8 cellular contexts compared by ENCODE assay signal in the genomic region with DNA sequence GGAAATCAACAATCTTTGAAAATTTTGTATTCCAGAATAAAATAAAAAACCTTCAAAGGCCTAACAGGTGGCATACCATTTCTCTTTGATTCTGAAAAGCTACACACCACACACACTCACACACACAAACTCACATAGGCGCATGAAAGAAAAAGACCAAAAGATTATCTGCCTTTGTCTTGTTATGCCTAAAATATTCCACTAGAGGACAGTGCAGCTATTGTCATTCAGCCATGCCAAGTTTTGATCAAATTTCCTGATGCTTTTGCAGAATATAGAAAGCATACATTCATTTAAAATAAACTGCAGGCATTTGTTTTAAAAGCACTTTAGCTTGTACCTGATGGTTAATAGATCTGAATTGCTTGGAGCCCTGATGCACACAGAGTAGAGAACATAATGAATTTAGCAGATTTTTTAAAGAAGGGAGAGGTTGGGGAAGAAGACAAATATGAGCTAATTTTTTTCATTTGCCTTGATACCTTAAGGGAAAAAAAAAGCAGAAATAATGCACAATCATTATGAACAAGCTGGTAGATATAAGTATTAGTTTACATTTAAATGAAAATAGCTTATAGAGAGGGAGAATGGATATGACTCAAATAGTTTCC.
DNase-seq lines count a peak whose midpoint lies in the region; ATAC-seq and TF ChIP-seq lines count a peak whose summit lies in the region.

No MANE protein-coding gene starts in this region.

- H3K27ac Mint-ChIP-seq in activated naive CD4-positive, alpha-beta T cell treated with anti-CD3 and anti-CD28 coated beads, Interleukin-2, amount 10 ng/mL, durations not matched to agents 7 days and 5 days, result no peak overlapping the region
- no peak overlapping the region for H3K27ac Mint-ChIP-seq in activated CD4-positive, alpha-beta T cell treated with anti-CD3 and anti-CD28 coated beads for 36 hours

- H3K27me3 Mint-ChIP-seq in activated naive CD4-positive, alpha-beta T cell treated with anti-CD3 and anti-CD28 coated beads, Interleukin-2, amount 10 ng/mL, durations not matched to agents 7 days and 5 days, result no peaks in the 10 kb centered on the region
- no peaks in the 10 kb centered on the region for H3K27me3 Mint-ChIP-seq in activated CD4-positive, alpha-beta T cell treated with anti-CD3 and anti-CD28 coated beads for 36 hours

- peak; percentile 70 to 84 (median 77) for TF ChIP-seq CTCF in breast epithelium (IDR thresholded peaks at IDR 0.05)

- TF ChIP-seq POLR2A in breast epithelium (IDR thresholded peaks at IDR 0.05), result no peak

- H3K27ac ChIP-seq in breast epithelium, result no peak overlapping the region

- intact Hi-C loops in breast epithelium (cut with DNase I; ENCODE audit: low total_unique reads), result no loop called here
- intact Hi-C loops in activated CD4-positive, alpha-beta T cell treated with anti-CD3 and anti-CD28 coated beads for 36 hours (cut with DNase I, micrococcal nuclease), result loop anchor here in 1 of 2 experiments (1.0 kb wide), 1 partner anchor 163 kb away; no protein-coding TSS in a partner anchor

- peak; percentile 79 for ATAC-seq in GM18868 (IDR thresholded peaks at IDR 0.05; ENCODE audit: unreplicated experiment)
- no peak for ATAC-seq in activated CD4-positive, alpha-beta T cell treated with anti-CD3 and anti-CD28 coated beads for 36 hours

- H3K4me1 Mint-ChIP-seq in activated naive CD4-positive, alpha-beta T cell treated with anti-CD3 and anti-CD28 coated beads, Interleukin-2, amount 10 ng/mL, durations not matched to agents 7 days and 5 days, result no peaks in the 10 kb centered on the region
- no peaks in the 10 kb centered on the region for H3K4me1 Mint-ChIP-seq in activated CD4-positive, alpha-beta T cell treated with anti-CD3 and anti-CD28 coated beads for 36 hours

- H3K36me3 Mint-ChIP-seq in activated naive CD4-positive, alpha-beta T cell treated with anti-CD3 and anti-CD28 coated beads, Interleukin-2, amount 10 ng/mL, durations not matched to agents 7 days and 5 days, result no peaks in the 10 kb centered on the region
- H3K36me3 Mint-ChIP-seq in activated CD4-positive, alpha-beta T cell treated with anti-CD3 and anti-CD28 coated beads for 36 hours (ENCODE audit: low read depth), result no peaks in the 10 kb centered on the region

- H3K9me3 ChIP-seq in breast epithelium, result no peaks in the 10 kb centered on the region

- CTCF ChIA-PET in activated naive CD4-positive, alpha-beta T cell treated with anti-CD3 and anti-CD28 coated beads, Interleukin-2, amount 10 ng/mL, durations not matched to agents 7 days and 5 days (lab: Charles Lee), result interaction anchor here (1.2 to 1.3 kb wide), 2 partner anchors 9 to 28 kb away, joined by 3 to 6 read pairs; no protein-coding TSS in a partner anchor
- CTCF ChIA-PET in activated CD4-positive, alpha-beta T cell treated with anti-CD3 and anti-CD28 coated beads for 36 hours (lab: Charles Lee), result interaction anchor here (0.7 to 1.4 kb wide), 7 partner anchors 10 to 1466 kb away, joined by 3 to 5 read pairs (median 3); no protein-coding TSS in a partner anchor

- no peaks in the 10 kb centered on the region for H3K4me1 ChIP-seq in breast epithelium

- H3K4me3 Mint-ChIP-seq in activated naive CD4-positive, alpha-beta T cell treated with anti-CD3 and anti-CD28 coated beads, Interleukin-2, amount 10 ng/mL, durations not matched to agents 7 days and 5 days, result no peak overlapping the region
- no peak overlapping the region for H3K4me3 Mint-ChIP-seq in activated CD4-positive, alpha-beta T cell treated with anti-CD3 and anti-CD28 coated beads for 36 hours

- no peaks in the 10 kb centered on the region for H3K36me3 ChIP-seq in breast epithelium

- DNase-seq in AG08396 (ENCODE audit: low spot score) (peak; percentile 3), NCI-H2107 treated with DMSO at 0.1 percent for 48 hours (lab: John Stamatoyannopoulos, UW; ENCODE audit: unreplicated experiment) (peak; percentile 69), breast epithelium (ENCODE audit: low spot score in 2 of 2) (no peak), midbrain (lab: John Stamatoyannopoulos, UW) (peak; percentile 0)
- DNase-seq in activated naive CD4-positive, alpha-beta T cell treated with anti-CD3 and anti-CD28 coated beads, Interleukin-2, amount 10 ng/mL, durations not matched to agents 7 days and 5 days, result no peak
- no peak for DNase-seq in activated CD4-positive, alpha-beta T cell treated with anti-CD3 and anti-CD28 coated beads for 36 hours
- DNase-seq in activated CD8-positive, alpha-beta memory T cell treated with anti-CD3 and anti-CD28 coated beads, Interleukin-2, amount 50 U/mL, for 48 hours, result no peak

- no peaks in the 10 kb centered on the region for H3K9me3 Mint-ChIP-seq in activated naive CD4-positive, alpha-beta T cell treated with anti-CD3 and anti-CD28 coated beads, Interleukin-2, amount 10 ng/mL, durations not matched to agents 7 days and 5 days
- H3K9me3 Mint-ChIP-seq in activated CD4-positive, alpha-beta T cell treated with anti-CD3 and anti-CD28 coated beads for 36 hours (ENCODE audit: low read depth), result peaks cover 1% of the 10 kb centered on the region

- no peaks in the 10 kb centered on the region for H3K27me3 ChIP-seq in breast epithelium

- POLR2A ChIA-PET in activated CD4-positive, alpha-beta T cell treated with anti-CD3 and anti-CD28 coated beads for 36 hours (lab: Charles Lee), result no interaction called here

- H3K4me3 ChIP-seq in breast epithelium, result no peak overlapping the region

Comparison
In these comparisons a context has a peak if more than half of its experiments do, and no peak if none do; other contexts are left out.
1. DNase-seq: peak in AG08396 (single experiment), NCI-H2107 treated with DMSO at 0.1 percent for 48 hours (single experiment) and midbrain (single experiment); none in breast epithelium (0 of 2), activated naive CD4-positive, alpha-beta T cell treated with anti-CD3 and anti-CD28 coated beads, Interleukin-2, amount 10 ng/mL, durations not matched to agents 7 days and 5 days (single experiment), activated CD4-positive, alpha-beta T cell treated with anti-CD3 and anti-CD28 coated beads for 36 hours (single experiment) and activated CD8-positive, alpha-beta memory T cell treated with anti-CD3 and anti-CD28 coated beads, Interleukin-2, amount 50 U/mL, for 48 hours (single experiment).